ENCODE assay signal across 8 cellular contexts in the genomic region with DNA sequence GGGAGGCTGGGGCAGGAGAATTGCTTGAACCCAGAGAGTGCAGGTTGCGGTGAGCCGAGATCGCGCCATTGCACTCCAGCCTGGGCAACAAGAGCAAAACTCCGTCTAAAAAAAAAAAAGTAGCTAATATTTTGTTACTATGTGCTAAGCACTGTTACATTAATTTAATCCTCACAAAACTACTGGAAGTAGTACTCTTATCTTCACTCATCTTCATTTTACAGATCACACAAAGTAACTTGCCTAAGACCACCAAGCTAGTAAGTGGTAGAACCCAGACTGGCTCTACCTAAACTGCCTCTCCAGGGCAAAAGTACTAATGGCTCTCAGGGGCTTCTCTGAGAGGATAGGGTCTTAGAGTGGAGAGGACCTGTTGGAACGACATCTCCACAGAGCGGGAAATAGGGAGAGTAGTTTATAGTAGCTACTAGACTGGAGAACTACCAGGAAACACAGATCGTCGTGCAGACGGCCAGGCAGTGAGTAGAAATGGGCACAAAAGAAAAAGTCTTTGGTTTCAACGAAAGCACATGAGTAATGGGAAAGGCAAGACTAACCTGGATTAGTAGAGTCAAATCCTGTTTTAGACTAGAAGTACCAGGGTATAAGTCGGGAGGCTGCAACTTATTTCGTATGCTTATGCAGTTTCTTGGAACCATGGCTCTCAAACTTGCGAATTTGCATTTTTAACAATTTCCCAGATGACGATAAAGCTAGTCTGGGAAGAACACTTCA. TPM values are rescaled to one million over a fixed set of nuclear protein-coding genes. Genes with fewer than 3 reads are reported as not detected.
DNase-seq lines count a peak whose midpoint lies in the region; ATAC-seq and TF ChIP-seq lines count a peak whose summit lies in the region.

No MANE protein-coding gene starts in this region.

- no peaks in the 10 kb centered on the region for H3K9me3 Mint-ChIP-seq in activated T-cell treated with anti-CD3 and anti-CD28 coated beads, Interleukin-2, amount 50 U/mL, for 24 hours
- H3K9me3 Mint-ChIP-seq in activated T-helper 2 cell treated with anti-CD3 and anti-CD28 coated beads, Interferon-gamma antibody, Interleukin-2, Interleukin-4, amounts not matched to agents 10 μg/mL and 5 μg/mL and 100 μg/mL, durations not matched to agents 14 hours and 24 hours and 36 hours: no peaks in the 10 kb centered on the region

- H3K4me3 Mint-ChIP-seq in activated T-cell treated with anti-CD3 and anti-CD28 coated beads, Interleukin-2, amount 50 U/mL, for 24 hours: peak overlapping the region; percentile 85
- H3K4me3 Mint-ChIP-seq in activated T-helper 2 cell treated with anti-CD3 and anti-CD28 coated beads, Interferon-gamma antibody, Interleukin-2, Interleukin-4, amounts not matched to agents 10 μg/mL and 5 μg/mL and 100 μg/mL, durations not matched to agents 14 hours and 24 hours and 36 hours (ENCODE audit: low read depth): peak overlapping the region; percentile 89

- no peaks in the 10 kb centered on the region for H3K36me3 ChIP-seq in thoracic aorta

- peaks cover 10 to 23% of the 10 kb centered on the region in 2 donors for H3K4me1 ChIP-seq in thoracic aorta (ENCODE audit: control insufficient read depth in 1 of 2, low read depth in 2 of 2)

- intact Hi-C loops in activated T-helper 2 cell treated with anti-CD3 and anti-CD28 coated beads, Interferon-gamma antibody, Interleukin-2, Interleukin-4, amounts not matched to agents 10 μg/mL and 5 μg/mL and 100 μg/mL, durations not matched to agents 14 hours and 24 hours and 36 hours (cut with micrococcal nuclease): loop anchor here (2.0 to 5.0 kb wide), 3 partner anchors 129 to 270 kb away; partner anchors contain the start of genes ELAPOR1, PRPF38B and TMEM167B
- intact Hi-C loops in left colon (cut with DNase I, micrococcal nuclease): no loop called here

- no peaks in the 10 kb centered on the region for H3K27me3 Mint-ChIP-seq in activated T-cell treated with anti-CD3 and anti-CD28 coated beads, Interleukin-2, amount 50 U/mL, for 24 hours
- H3K27me3 Mint-ChIP-seq in activated T-helper 2 cell treated with anti-CD3 and anti-CD28 coated beads, Interferon-gamma antibody, Interleukin-2, Interleukin-4, amounts not matched to agents 10 μg/mL and 5 μg/mL and 100 μg/mL, durations not matched to agents 14 hours and 24 hours and 36 hours (ENCODE audit: low read depth): peaks cover 3% of the 10 kb centered on the region

- no peaks in the 10 kb centered on the region for H3K9me3 ChIP-seq in thoracic aorta

- H3K27ac Mint-ChIP-seq in activated T-cell treated with anti-CD3 and anti-CD28 coated beads, Interleukin-2, amount 50 U/mL, for 24 hours: peak overlapping the region; percentile 93
- peak overlapping the region; percentile 76 for H3K27ac Mint-ChIP-seq in activated T-helper 2 cell treated with anti-CD3 and anti-CD28 coated beads, Interferon-gamma antibody, Interleukin-2, Interleukin-4, amounts not matched to agents 10 μg/mL and 5 μg/mL and 100 μg/mL, durations not matched to agents 14 hours and 24 hours and 36 hours

- TF ChIP-seq POLR2A in erythroblast (IDR thresholded peaks at IDR 0.05; ENCODE audit: low read length): no peak

- DNase-seq in activated T-cell treated with anti-CD3 and anti-CD28 coated beads, Interleukin-2, amount 50 U/mL, for 24 hours: no peak
- DNase-seq in activated T-cell treated with anti-CD3 and anti-CD28 coated beads, Interleukin-2, amount 50 U/mL, for 48 hours: no peak
- no peak for DNase-seq in activated T-helper 2 cell treated with anti-CD3 and anti-CD28 coated beads, Interferon-gamma antibody, Interleukin-2, Interleukin-4, amounts not matched to agents 10 μg/mL and 5 μg/mL and 100 μg/mL, durations not matched to agents 14 hours and 24 hours and 36 hours (ENCODE audit: low spot score)
- DNase-seq in left colon (peak in 1 of 2 donors; percentile 25), thoracic aorta (ENCODE audit: low spot score) (no peak), SW480 (ENCODE audit: low spot score) (no peak), erythroblast (lab: John Stamatoyannopoulos, UW) (no peak)

- peaks cover 30% of the 10 kb centered on the region for H3K36me3 Mint-ChIP-seq in activated T-cell treated with anti-CD3 and anti-CD28 coated beads, Interleukin-2, amount 50 U/mL, for 24 hours (ENCODE audit: low read depth)
- peaks cover 33% of the 10 kb centered on the region for H3K36me3 Mint-ChIP-seq in activated T-helper 2 cell treated with anti-CD3 and anti-CD28 coated beads, Interferon-gamma antibody, Interleukin-2, Interleukin-4, amounts not matched to agents 10 μg/mL and 5 μg/mL and 100 μg/mL, durations not matched to agents 14 hours and 24 hours and 36 hours (ENCODE audit: low read depth)

- H3K27me3 ChIP-seq in thoracic aorta (replicated peaks; ENCODE audit: insufficient read depth): no peaks in the 10 kb centered on the region

- no peak for TF ChIP-seq CTCF in thoracic aorta (IDR thresholded peaks at IDR 0.05)

- peak overlapping the region; percentile 70 for H3K4me3 ChIP-seq in thoracic aorta

- peak; percentile 18 for ATAC-seq in left colon
- ATAC-seq in thoracic aorta (ENCODE audit: insufficient number of reproducible peaks, low FRiP score, low read depth): no peak
- ATAC-seq in GM18861 (IDR thresholded peaks at IDR 0.05; ENCODE audit: unreplicated experiment): no peak

- H3K4me1 Mint-ChIP-seq in activated T-cell treated with anti-CD3 and anti-CD28 coated beads, Interleukin-2, amount 50 U/mL, for 24 hours (ENCODE audit: low read depth): peaks cover 48% of the 10 kb centered on the region
- H3K4me1 Mint-ChIP-seq in activated T-helper 2 cell treated with anti-CD3 and anti-CD28 coated beads, Interferon-gamma antibody, Interleukin-2, Interleukin-4, amounts not matched to agents 10 μg/mL and 5 μg/mL and 100 μg/mL, durations not matched to agents 14 hours and 24 hours and 36 hours (ENCODE audit: low read depth): peaks cover 30% of the 10 kb centered on the region

- H3K27ac ChIP-seq in thoracic aorta: peak overlapping the region in 1 of 2 donors; percentile 87

RNA-seq across cellular contexts. Expression of gene CLCC1, which starts 1.4 kb away (rescaled TPM):
- 21.8 and 26.7 TPM in 2 replicates for total RNA-seq in activated T-helper 2 cell treated with anti-CD3 and anti-CD28 coated beads, Interferon-gamma antibody, Interleukin-2, Interleukin-4, amounts not matched to agents 10 μg/mL and 5 μg/mL and 100 μg/mL, durations not matched to agents 14 hours and 24 hours and 36 hours
- total RNA-seq in left colon: 10 to 100 TPM; 20.7 to 22.1 TPM
- 10 to 100 TPM; 25.5 to 36.4 TPM for total RNA-seq in thoracic aorta
